Comparison of ENCODE assay signal across 1 cellular context in genomic region chr1:41387667-41388091, GRCh38.
TF ChIP-seq lines count a peak whose summit lies in the region.

No MANE protein-coding gene starts in this region.

TF ChIP-seq in K562, 482 proteins besides CTCF, POLR2A, EP300 and RAD21 (continued from another document):
- TF ChIP-seq FOXO4 (CRISPR knock-in tag; IDR thresholded peaks at IDR 0.05): no peak
